ENCODE assay signal across 10 cellular contexts in genomic region chr7:143395187-143396149, GRCh38. TPM values are rescaled to one million over a fixed set of nuclear protein-coding genes. Genes with fewer than 3 reads are reported as not detected.
DNase-seq lines count a peak whose midpoint lies in the region; ATAC-seq and TF ChIP-seq lines count a peak whose summit lies in the region.
"Had no signal": no experiment of that assay in that cellular context is flagged by ENCODE, and none has a peak within 500 bp of the region (broad histone marks: within the 10 kb centered on the region; RNA-seq: fewer than 3 reads in every experiment).

No MANE protein-coding gene starts in this region.

- H3K4me3 ChIP-seq in right atrium auricular region (no peak overlapping the region), WERI-Rb-1 (ENCODE audit: low read depth, low read length) (no peak overlapping the region), upper lobe of left lung (peak overlapping the region in 1 of 4 donors; percentile 14), Caco-2 (ENCODE audit: low read depth, low read length) (no peak overlapping the region)

- H3K36me3 ChIP-seq in right atrium auricular region: peaks cover 19% of the 10 kb centered on the region
- no peaks in the 10 kb centered on the region; the same call in none of the 2 replicates for H3K36me3 ChIP-seq in WERI-Rb-1
- peaks cover 9 to 33% (median 15%) of the 10 kb centered on the region in 4 donors for H3K36me3 ChIP-seq in upper lobe of left lung
- H3K36me3 ChIP-seq in Caco-2 (ENCODE audit: control insufficient read depth, insufficient read depth, low read length): peaks cover 5% of the 10 kb centered on the region

- no TSS peak for BruUV-seq in Caco-2 (replicated peaks; lab: Mats Ljungman, UMichigan)

- H3K4me1 ChIP-seq in right atrium auricular region (peaks cover 0 to 61% of the 10 kb centered on the region in 2 donors), upper lobe of left lung (peaks cover 47 to 59% (median 51%) of the 10 kb centered on the region in 4 donors), Caco-2 (peaks cover 20% of the 10 kb centered on the region; the same call in 1 of the 2 replicates)

- 56 to 57% methylated on average over 11 to 21 of the region's 21 CpGs for WGBS in upper lobe of left lung, 2 donors

- no peak for TF ChIP-seq CTCF in right atrium auricular region (IDR thresholded peaks at IDR 0.05)
- 0 out of 2 replicates have a peak, but pooled peaks have one; percentile 15 for TF ChIP-seq CTCF in WERI-Rb-1 (IDR thresholded peaks at IDR 0.05; ENCODE audit: low read depth, low read length)
- TF ChIP-seq CTCF in upper lobe of left lung (IDR thresholded peaks at IDR 0.05): peak in 1 of 6 experiments; percentile 45
- no peak for TF ChIP-seq CTCF in Caco-2 (IDR thresholded peaks at IDR 0.05; ENCODE audit: insufficient read depth in 1 of 2, low read depth in 1 of 2, low read length in 1 of 2, severe bottlenecking in 1 of 2, unreplicated experiment in 1 of 2)

- H3K27ac ChIP-seq in right atrium auricular region (no peak overlapping the region), WERI-Rb-1 (no peak overlapping the region), upper lobe of left lung (peak overlapping the region; percentile 41 to 62 (median 60))
- H3K27ac ChIP-seq: epithelial cell of prostate had no signal

- POLR2A ChIA-PET in Caco-2 (lab: Charles Lee): interaction anchor here (1.3 kb wide), 1 partner anchor 13 kb away, joined by 3 read pairs; the partner anchor contains the start of gene EPHA1

- no peak for TF ChIP-seq POLR2A in upper lobe of left lung (IDR thresholded peaks at IDR 0.05)

- no peak for TF ChIP-seq EP300 in upper lobe of left lung (IDR thresholded peaks at IDR 0.05)

- intact Hi-C loops in Right ventricle myocardium inferior (cut with DNase I) (loop anchor here (10.0 kb wide), 1 partner anchor 509 kb away; the partner anchor contains the start of gene TCAF1), Caco-2 (cut with micrococcal nuclease; ENCODE audit: unreplicated experiment) (no loop called here)

- H3K9me3 Mint-ChIP-seq in immature natural killer cell: no peaks in the 10 kb centered on the region
- no peaks in the 10 kb centered on the region for H3K9me3 Mint-ChIP-seq in Caco-2 (ENCODE audit: unreplicated experiment)

- DNase-seq in Right ventricle myocardium inferior (ENCODE audit: missing footprints) (peak; percentile 60), right atrium auricular region (ENCODE audit: low spot score) (no peak), WERI-Rb-1 (no peak), immature natural killer cell (no peak), upper lobe of left lung (no peak), iPS-NIHi7 (ENCODE audit: extremely low spot score) (no peak), Caco-2 (no peak)
- no peak for DNase-seq in stimulated activated CD4-positive, alpha-beta T cell treated with anti-CD3 and anti-CD28 coated beads, Interleukin-4, amount 100 ng/mL, for 4 hours

- H3K36me3 Mint-ChIP-seq in immature natural killer cell: peaks cover 0 to 4% (median 0%) of the 10 kb centered on the region in 3 donors
- H3K36me3 Mint-ChIP-seq in Caco-2 (ENCODE audit: insufficient read depth, unreplicated experiment): peaks cover 64% of the 10 kb centered on the region

- CTCF ChIA-PET in Caco-2 (lab: Charles Lee): interaction anchor here (1.2 kb wide), 1 partner anchor 15 kb away, joined by 3 read pairs; no protein-coding TSS in a partner anchor

- H3K27ac Mint-ChIP-seq in immature natural killer cell: peak overlapping the region in 4 of 6 donors; percentile 8 to 59 (median 38)
- no peak overlapping the region for H3K27ac Mint-ChIP-seq in Caco-2 (ENCODE audit: unreplicated experiment)

- H3K4me1 Mint-ChIP-seq in immature natural killer cell (peaks cover 14 to 15% of the 10 kb centered on the region in 2 donors), Caco-2 (ENCODE audit: low read depth, unreplicated experiment) (peaks cover 17% of the 10 kb centered on the region)

- H3K9me3 ChIP-seq in right atrium auricular region (no peaks in the 10 kb centered on the region), WERI-Rb-1 (ENCODE audit: severe bottlenecking) (no peaks in the 10 kb centered on the region), upper lobe of left lung (no peaks in the 10 kb centered on the region), Caco-2 (no peaks in the 10 kb centered on the region)

- no peaks in the 10 kb centered on the region for H3K27me3 ChIP-seq in right atrium auricular region
- H3K27me3 ChIP-seq in WERI-Rb-1 (ENCODE audit: insufficient read depth, low read depth, severe bottlenecking): no peaks in the 10 kb centered on the region
- H3K27me3 ChIP-seq in upper lobe of left lung: no peaks in the 10 kb centered on the region
- no peaks in the 10 kb centered on the region for H3K27me3 ChIP-seq in Caco-2 (replicated peaks; ENCODE audit: control insufficient read depth, insufficient read depth, low read length)

- peak overlapping the region; percentile 7 to 62 (median 13) for H3K4me3 Mint-ChIP-seq in immature natural killer cell
- no peak overlapping the region for H3K4me3 Mint-ChIP-seq in Caco-2 (ENCODE audit: unreplicated experiment)

- peak; percentile 12 for ATAC-seq in Right ventricle myocardium inferior
- peak in 1 of 2 donors; percentile 7 for ATAC-seq in upper lobe of left lung (ENCODE audit: low FRiP score in 2 of 2)

- H3K27me3 Mint-ChIP-seq in immature natural killer cell (ENCODE audit: low read depth in 3 of 3): peaks cover 0 to 1% (median 0%) of the 10 kb centered on the region in 3 donors
- H3K27me3 Mint-ChIP-seq in Caco-2 (ENCODE audit: insufficient read depth, unreplicated experiment): no peaks in the 10 kb centered on the region

RNA-seq across cellular contexts. Expression of gene EPHA1, which starts 13.2 kb away (rescaled TPM):
- total RNA-seq in Right ventricle myocardium inferior: not detected
- total RNA-seq in right atrium auricular region: under 1 TPM in 1 of 2 donors, not detected in 1; 0.71 TPM
- under 1 TPM in 2 of 3 donors, not detected in 1; 0.22 to 0.51 TPM for polyA plus RNA-seq in immature natural killer cell
- total RNA-seq in upper lobe of left lung: 10 to 100 TPM in 4 of 6 donors, 1 to 10 TPM in 2; 5.3 to 18.9 (median 13.0) TPM
- total RNA-seq in Caco-2 (2022): 66.6 and 69.2 TPM in 2 replicates
- total RNA-seq: Daoy had no signal

RNA-seq across cellular contexts. Expression of gene ZYX, which starts 14.3 kb away (rescaled TPM):
- total RNA-seq in Right ventricle myocardium inferior (75.9 TPM), right atrium auricular region (10 to 100 TPM; 48.3 to 93.7 TPM), upper lobe of left lung (100 to 1,000 TPM in 5 of 6 donors, 10 to 100 TPM in 1; 44.6 to 345 (median 222) TPM), Caco-2 (2022) (147 and 160 TPM in 2 replicates)
- polyA plus RNA-seq in immature natural killer cell: 100 to 1,000 TPM in 1 of 3 donors, 10 to 100 TPM in 2; 50.7 to 144 (median 51.9) TPM

RNA-seq across cellular contexts. Expression of gene FAM131B, which starts 33.0 kb away (rescaled TPM):
- total RNA-seq in Right ventricle myocardium inferior: 0.73 TPM
- total RNA-seq in right atrium auricular region: under 1 TPM; 0.08 to 0.48 TPM
- 1 to 10 TPM; 1.2 to 2.3 (median 1.9) TPM for polyA plus RNA-seq in immature natural killer cell
- 1 to 10 TPM in 1 of 6 donors, under 1 TPM in 4, not detected in 1; 0.59 to 5.7 (median 0.67) TPM for total RNA-seq in upper lobe of left lung
- 20.2 and 22.3 TPM in 2 replicates for total RNA-seq in Caco-2 (2022)

RNA-seq across cellular contexts. Expression of gene TAS2R60, which starts 47.8 kb away (rescaled TPM):
- not detected for total RNA-seq in Right ventricle myocardium inferior
- not detected for total RNA-seq in right atrium auricular region
- not detected for polyA plus RNA-seq in immature natural killer cell
- total RNA-seq in upper lobe of left lung: 1 to 10 TPM in 2 of 6 donors, under 1 TPM in 1, not detected in 3; 0.83 to 3.1 (median 1.2) TPM
- not detected in 2 replicates for total RNA-seq in Caco-2 (2022)
- total RNA-seq: Daoy had no signal

Comparison
In these comparisons a context has a peak if more than half of its experiments do, and no peak if none do; other contexts are left out.
1. H3K27ac ChIP-seq: peak in upper lobe of left lung (4 of 4); none in right atrium auricular region (0 of 2) and WERI-Rb-1 (single experiment).